Comparison of ENCODE assay signal across 8 cellular contexts in the genomic region with DNA sequence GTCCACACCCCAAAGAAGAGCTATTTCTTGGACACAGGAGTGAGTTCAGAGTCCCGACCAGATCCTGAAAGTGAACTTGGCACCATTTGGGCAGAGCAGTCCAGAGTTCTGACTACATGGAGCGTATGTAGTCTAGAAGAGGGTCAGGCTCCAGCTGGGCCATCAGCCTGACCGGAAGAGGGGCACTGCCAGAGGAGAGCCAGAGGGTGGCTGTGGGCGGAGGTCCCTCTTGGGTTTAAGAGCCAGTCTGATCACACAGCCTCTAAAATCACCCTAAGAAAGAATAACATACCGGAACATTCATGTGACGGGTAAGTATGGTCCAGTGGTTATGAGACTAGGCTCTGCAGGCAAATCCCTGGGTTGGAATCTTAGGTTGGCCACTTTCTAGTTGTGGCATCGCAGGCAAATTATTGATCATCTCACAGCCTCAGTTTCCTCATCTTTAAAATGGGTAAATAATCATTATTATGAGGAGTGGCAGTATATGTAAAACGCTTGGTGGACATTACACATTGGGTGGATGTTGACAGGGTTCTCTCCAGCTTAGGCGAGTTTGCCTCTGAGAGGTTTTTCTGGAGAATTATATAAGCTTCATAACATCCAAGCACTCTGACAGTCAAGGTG. TPM values are rescaled to one million over a fixed set of nuclear protein-coding genes. Genes with fewer than 3 reads are reported as not detected.
DNase-seq lines count a peak whose midpoint lies in the region; ATAC-seq and TF ChIP-seq lines count a peak whose summit lies in the region.

No MANE protein-coding gene starts in this region.

- CTCF ChIA-PET in T-cell (lab: Charles Lee), result interaction anchor here (0.5 to 1.8 kb wide), 5 partner anchors 46 to 462 kb away, joined by 3 to 12 read pairs (median 5); no protein-coding TSS in a partner anchor

- H3K36me3 ChIP-seq in GM06990 (ENCODE audit: control insufficient read depth, insufficient read depth, low read length), result no peaks in the 10 kb centered on the region

- H3K27me3 Mint-ChIP-seq in T-cell, result no peaks in the 10 kb centered on the region

- no peaks in the 10 kb centered on the region for H3K27me3 ChIP-seq in GM06990 (replicated peaks; ENCODE audit: control insufficient read depth, insufficient read depth, low read length)

- no peak for TF ChIP-seq CTCF in GM06990 (IDR thresholded peaks at IDR 0.05; ENCODE audit: insufficient read depth, low read length, poor library complexity, severe bottlenecking)
- no peak for TF ChIP-seq CTCF in fibroblast of pulmonary artery (IDR thresholded peaks at IDR 0.05; ENCODE audit: low read length, missing control alignments)
- TF ChIP-seq CTCF in retinal pigment epithelial cell (conservative IDR thresholded peaks at IDR 0.05; ENCODE audit: low read depth, low read length), result no peak

- H3K9me3 Mint-ChIP-seq in T-cell, result no peaks in the 10 kb centered on the region

- H3K27ac Mint-ChIP-seq in T-cell, result peak overlapping the region; percentile 96

- H3K36me3 Mint-ChIP-seq in T-cell, result peaks cover 6% of the 10 kb centered on the region

- peak overlapping the region; percentile 96 to 99 (median 98) for H3K4me3 Mint-ChIP-seq in T-cell

- peaks cover 17 to 24% (median 24%) of the 10 kb centered on the region in 3 donors for H3K4me1 Mint-ChIP-seq in T-cell

- H3K4me3 ChIP-seq in GM06990 (replicated peaks; ENCODE audit: low read depth, low read length) (peak overlapping the region; percentile 70), fibroblast of pulmonary artery (replicated peaks; ENCODE audit: low read depth, low read length) (peak overlapping the region; percentile 90), retinal pigment epithelial cell (ENCODE audit: low read length) (peak overlapping the region; percentile 89)

- POLR2A ChIA-PET in T-cell (lab: Charles Lee), result interaction anchor here in 1 of 2 donors (1.0 kb wide), 1 partner anchor 19 kb away, joined by 3 read pairs; no protein-coding TSS in a partner anchor

- DNase-seq in GM06990 (ENCODE audit: extremely low read depth, insufficient read length) (no peak), T-cell (no peak), fibroblast of pulmonary artery (ENCODE audit: low read depth) (no peak), retinal pigment epithelial cell (ENCODE audit: low read depth) (no peak), COLO829 (ENCODE audit: low spot score) (no peak), G401 (ENCODE audit: low spot score) (no peak)

- ATAC-seq in T-cell (replicated peaks in 1 of 4), result no peak
- ATAC-seq in HG03139 (IDR thresholded peaks at IDR 0.05; ENCODE audit: unreplicated experiment), result no peak
- no peak for ATAC-seq in HG03378 (IDR thresholded peaks at IDR 0.05; ENCODE audit: unreplicated experiment)

- in situ Hi-C loops in G401 (cut with HindIII; ENCODE audit: low sequenced_read_pairs), result no loop called here

RNA-seq across cellular contexts. Expression of a gene that starts 2.1 kb away (rescaled TPM):
- 10 to 100 TPM; 16.3 to 35.8 (median 28.1) TPM for total RNA-seq in T-cell
- 5.6 and 6.6 TPM in 2 replicates for total RNA-seq in G401 (2014; rRNA removed; shearing (Covaris generic))
